21 cellular contexts compared by ENCODE assay signal in the genomic region with DNA sequence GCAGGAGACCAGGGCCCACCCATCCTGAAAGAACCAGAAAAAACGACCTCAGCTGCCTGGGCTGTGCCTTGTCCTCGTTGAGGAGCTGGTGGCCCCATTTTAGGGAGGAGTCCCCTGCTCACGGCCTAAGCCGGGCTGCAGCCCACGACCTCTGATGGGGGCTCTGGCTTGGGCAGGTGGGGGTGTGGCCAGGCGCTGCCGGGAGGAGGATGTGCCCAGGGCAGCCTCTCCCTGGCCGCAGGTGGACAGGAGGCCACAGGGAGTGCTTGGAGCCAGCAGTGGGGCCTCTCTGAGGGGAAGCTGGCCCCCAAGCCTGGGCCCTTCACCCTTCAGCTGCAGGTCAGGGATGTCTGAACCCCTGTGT. TPM values are rescaled to one million over a fixed set of nuclear protein-coding genes. Genes with fewer than 3 reads are reported as not detected.
DNase-seq lines count a peak whose midpoint lies in the region; ATAC-seq, FAIRE-seq and TF ChIP-seq lines count a peak whose summit lies in the region.
"Had no signal": no experiment of that assay in that cellular context is flagged by ENCODE, and none has a peak within 500 bp of the region (broad histone marks: within the 10 kb centered on the region; RNA-seq: fewer than 3 reads in every experiment).

No MANE protein-coding gene starts in this region.

- CTCF ChIA-PET in HepG2 (lab: Yijun Ruan, JAX; ENCODE audit: low intra/inter-chr PET ratio, low total read pairs): no interaction called here
- CTCF ChIA-PET in OCI-LY7 (lab: Charles Lee; ENCODE audit: unreplicated experiment): no interaction called here

- H3K9me2 ChIP-seq in OCI-LY7 (ENCODE audit: insufficient read depth, low read length): no peaks in the 10 kb centered on the region

- H4K20me1 ChIP-seq in HepG2 (ENCODE audit: insufficient read depth, low read length) (no peaks in the 10 kb centered on the region), OCI-LY7 (ENCODE audit: insufficient read depth, low read length) (no peaks in the 10 kb centered on the region)

- no peaks in the 10 kb centered on the region for H3K36me3 ChIP-seq in right lobe of liver
- no peaks in the 10 kb centered on the region for H3K36me3 ChIP-seq in HepG2 (replicated peaks in 1 of 2; ENCODE audit: control insufficient read depth in 1 of 2, insufficient read depth in 2 of 2, low read length in 2 of 2)
- H3K36me3 ChIP-seq in parathyroid adenoma (ENCODE audit: control insufficient read depth, insufficient read depth, low read length): no peaks in the 10 kb centered on the region
- no peaks in the 10 kb centered on the region for H3K36me3 ChIP-seq in uterus
- no peaks in the 10 kb centered on the region for H3K36me3 ChIP-seq in OCI-LY7 (ENCODE audit: insufficient read depth, low read length)
- H3K36me3 ChIP-seq: colonic mucosa had no signal

- WGBS in right lobe of liver (ENCODE audit: insufficient coverage, low coverage, low lambda C conversion rate, missing lambda C conversion rate): no CpG with 5 or more reads among the region's 8 CpGs
- 20% methylated on average over 2 of the region's 8 CpGs for WGBS in HepG2 (ENCODE audit: low lambda C conversion rate)

- BruUV-seq in HepG2 (replicated peaks; lab: Mats Ljungman, UMichigan) (no TSS peak), OCI-LY7 (replicated peaks; lab: Mats Ljungman, UMichigan) (no TSS peak)

- H3K79me2 ChIP-seq in HepG2 (ENCODE audit: insufficient read depth, low read length) (no peaks in the 10 kb centered on the region), parathyroid adenoma (no peaks in the 10 kb centered on the region), OCI-LY7 (ENCODE audit: insufficient read depth, low read depth, low read length) (no peaks in the 10 kb centered on the region)

- H2AFZ ChIP-seq in HepG2 (ENCODE audit: low read length) (no peak overlapping the region), parathyroid adenoma (no peak overlapping the region), OCI-LY7 (ENCODE audit: low read length) (no peak overlapping the region)

- no peak for TF ChIP-seq CTCF in right lobe of liver (IDR thresholded peaks at IDR 0.05)
- TF ChIP-seq CTCF in HepG2 (CRISPR knock-in tag; IDR thresholded peaks at IDR 0.05): no peak
- TF ChIP-seq CTCF in parathyroid adenoma (IDR thresholded peaks at IDR 0.05): no peak
- no peak for TF ChIP-seq CTCF in uterus (IDR thresholded peaks at IDR 0.05)
- no peak for TF ChIP-seq CTCF in OCI-LY7 (conservative IDR thresholded peaks at IDR 0.05; ENCODE audit: low read length)

- H3K9me3 ChIP-seq in right lobe of liver: no peaks in the 10 kb centered on the region
- no peaks in the 10 kb centered on the region for H3K9me3 ChIP-seq in HepG2 (ENCODE audit: low read length)
- no peaks in the 10 kb centered on the region for H3K9me3 ChIP-seq in parathyroid adenoma (ENCODE audit: control insufficient read depth, low read length)
- H3K9me3 ChIP-seq in uterus: no peaks in the 10 kb centered on the region
- H3K9me3 ChIP-seq in OCI-LY7 (ENCODE audit: low read length): no peaks in the 10 kb centered on the region
- H3K9me3 ChIP-seq: BE2C, colonic mucosa had no signal

- no peak for TF ChIP-seq EP300 in HepG2 (IDR thresholded peaks at IDR 0.05; ENCODE audit: low read depth in 2 of 2, low read length in 2 of 2)
- TF ChIP-seq EP300 in HepG2 (CRISPR knock-in tag; IDR thresholded peaks at IDR 0.05; ENCODE audit: borderline replicate concordance): no peak

- intact Hi-C loops in right lobe of liver (cut with DNase I) (no loop called here), HepG2 (cut with micrococcal nuclease; ENCODE audit: unreplicated experiment) (no loop called here), left ventricle myocardium superior (cut with micrococcal nuclease) (no loop called here), uterus (cut with DNase I; ENCODE audit: low total_unique reads) (no loop called here), OCI-LY7 (cut with micrococcal nuclease; ENCODE audit: unreplicated experiment) (no loop called here)

- in situ Hi-C loops in HepG2 (cut with HindIII; ENCODE audit: extremely low pct_ligation_motif_present, low pct_unique_long_range_greater_than_20kb): no loop called here

- H3K4me3 ChIP-seq in right lobe of liver (no peak overlapping the region), HepG2 (replicated peaks in 1 of 3; ENCODE audit: insufficient read depth in 1 of 3, low read depth in 2 of 3, low read length in 3 of 3) (no peak overlapping the region), parathyroid adenoma (ENCODE audit: low read depth, low read length) (no peak overlapping the region), uterus (no peak overlapping the region), OCI-LY7 (ENCODE audit: low read depth, low read length, poor library complexity, severe bottlenecking) (no peak overlapping the region)
- H3K4me3 ChIP-seq: colonic mucosa, skin epidermis had no signal

- POLR2A ChIA-PET in HepG2 (lab: Yijun Ruan, JAX) (interaction anchor here (3.8 kb wide), 1 partner anchor 13 kb away, joined by 17 read pairs; no protein-coding TSS in a partner anchor), OCI-LY7 (lab: Charles Lee) (interaction anchor here (0.6 kb wide), 1 partner anchor 228 kb away, joined by 3 read pairs; no protein-coding TSS in a partner anchor)

- no peak for FAIRE-seq in HepG2 (lab: Jason Lieb, UNC)
- FAIRE-seq: A204.1, TTC549 had no signal

- peak in 2 of 4 donors; percentile 1 to 2 for ATAC-seq in right lobe of liver
- ATAC-seq in HepG2: no peak
- peak; percentile 5 for ATAC-seq in left ventricle myocardium superior

- no peaks in the 10 kb centered on the region for H3K27me3 ChIP-seq in right lobe of liver
- H3K27me3 ChIP-seq in HepG2 (ENCODE audit: control insufficient read depth in 1 of 2, insufficient read depth in 2 of 2, low read length in 2 of 2): peaks cover 3 to 24% of the 10 kb centered on the region in 2 experiments; a peak in 3 of 5 replicates
- H3K27me3 ChIP-seq in parathyroid adenoma (ENCODE audit: control insufficient read depth, insufficient read depth, low read length): no peaks in the 10 kb centered on the region
- no peaks in the 10 kb centered on the region for H3K27me3 ChIP-seq in uterus
- H3K27me3 ChIP-seq: BE2C had no signal

- no peak for TF ChIP-seq RAD21 in HepG2 (CRISPR knock-in tag; IDR thresholded peaks at IDR 0.05)

- H3K4me1 ChIP-seq in right lobe of liver (peaks cover 0 to 12% (median 5%) of the 10 kb centered on the region in 4 donors), HepG2 (ENCODE audit: insufficient read depth, low read length) (peaks cover 20% of the 10 kb centered on the region), parathyroid adenoma (no peaks in the 10 kb centered on the region), uterus (peaks cover 0 to 8% of the 10 kb centered on the region in 2 donors), OCI-LY7 (ENCODE audit: insufficient read depth, low read length, poor library complexity, severe bottlenecking) (peaks cover 13% of the 10 kb centered on the region)

- peak overlapping the region in 2 of 3 donors; percentile 24 to 33 for H3K27ac ChIP-seq in right lobe of liver
- no peak overlapping the region for H3K27ac ChIP-seq in HepG2 (ENCODE audit: extremely low read length, insufficient read depth, low read length)
- H3K27ac ChIP-seq in parathyroid adenoma: peak overlapping the region; percentile 19
- H3K27ac ChIP-seq in uterus: peak overlapping the region; percentile 62 to 72
- no peak overlapping the region for H3K27ac ChIP-seq in OCI-LY7 (ENCODE audit: low read depth, low read length, poor library complexity, severe bottlenecking)
- H3K27ac ChIP-seq: colonic mucosa had no signal

- no peak for DNase-seq in right lobe of liver
- no peak for DNase-seq in HepG2 (ENCODE audit: low spot score)
- DNase-seq in left ventricle myocardium superior: no peak
- DNase-seq in uterus: no peak
- no peak for DNase-seq in OCI-LY7 (ENCODE audit: low spot score)
- DNase-seq in NCI-H1092 (lab: John Stamatoyannopoulos, UW): no peak
- DNase-seq in NCI-H2227 treated with DMSO at 0.1 percent for 48 hours (lab: John Stamatoyannopoulos, UW): no peak
- DNase-seq: activated CD4-positive, alpha-beta T cell treated with anti-CD3 and anti-CD28 coated beads for 4 hours; activated naive CD8-positive, alpha-beta T cell treated with anti-CD3 and anti-CD28 coated beads, Interleukin-2, amount 10 ng/mL, durations not matched to agents 7 days and 5 days; BE2C; colonic mucosa; endodermal cell; HCEC 1CT; NCI-H524 treated with DMSO at 0.1 percent for 48 hours; stimulated activated CD4-positive, alpha-beta T cell treated with anti-CD3 and anti-CD28 coated beads, Interleukin-2, amount 100 ng/mL, for 48 hours; SW 1271 had no signal

- H3K4me2 ChIP-seq in HepG2 (ENCODE audit: low read depth, low read length) (no peak overlapping the region), parathyroid adenoma (ENCODE audit: low read length) (no peak overlapping the region), OCI-LY7 (ENCODE audit: low read length) (no peak overlapping the region)

- TF ChIP-seq POLR2A in right lobe of liver (IDR thresholded peaks at IDR 0.05) (no peak), HepG2 (IDR thresholded peaks at IDR 0.05; ENCODE audit: insufficient read depth in 1 of 2, low read depth in 2 of 2, low read length in 2 of 2) (no peak), uterus (IDR thresholded peaks at IDR 0.05) (no peak)

- no peak overlapping the region for H3K9ac ChIP-seq in HepG2 (ENCODE audit: insufficient read depth, low read depth, low read length)
- H3K9ac ChIP-seq in parathyroid adenoma: no peak overlapping the region

RNA-seq across cellular contexts. Expression of a gene that starts 2.5 kb away (rescaled TPM):
- total RNA-seq in right lobe of liver (1 to 10 TPM; 1.4 to 7.7 (median 5.1) TPM), HepG2 (2016; rRNA removed; fragmentation: Illumina TruSeq; extraction: Trizol) (0.18 and 0.28 TPM in 2 replicates), left ventricle myocardium superior (22.3 TPM), uterus (10 to 100 TPM in 3 of 4 donors, 1 to 10 TPM in 1; 3.2 to 26.3 (median 21.0) TPM), OCI-LY7 (2022) (0.30 and 0.74 TPM in 2 replicates)
- total RNA-seq in HepG2 (2016; cell fraction: cytosol; rRNA removed; fragmentation: Illumina TruSeq; extraction: Trizol; ENCODE audit: low read depth): 0.91 and 1.1 TPM in 2 replicates
- total RNA-seq in HepG2 (2016; cell fraction: insoluble cytoplasmic fraction; rRNA removed; fragmentation: Illumina TruSeq; extraction: Trizol): 0.28 and 0.41 TPM in 2 replicates
- 0.99 and 1.2 TPM in 2 replicates for total RNA-seq in HepG2 (2016; cell fraction: membrane; rRNA removed; fragmentation: Illumina TruSeq; extraction: Trizol)
- total RNA-seq in HepG2 (2016; cell fraction: nucleus; rRNA removed; fragmentation: Illumina TruSeq; extraction: Trizol): 0.16 TPM in 1 of 2 replicates, not detected in the other
- polyA plus RNA-seq in HepG2 (2011; rRNA removed): 3.9 and 7.2 TPM in 2 replicates
- 4.8 and 7.5 TPM in 2 replicates for polyA plus RNA-seq in HepG2 (2011; cell fraction: cytosol; rRNA removed)
- 17.3 and 19.2 TPM in 2 replicates for polyA plus RNA-seq in HepG2 (2011; cell fraction: nucleus; rRNA removed)
- 3.2 TPM in 2 replicates for polyA plus RNA-seq in HepG2 (2012)
- 1.3 TPM in 2 replicates for polyA plus RNA-seq in HepG2 (2016; cell fraction: cytosol; fragmentation: Illumina TruSeq; extraction: Trizol; ENCODE audit: low read depth)
- polyA plus RNA-seq in HepG2 (2016; cell fraction: insoluble cytoplasmic fraction; fragmentation: Illumina TruSeq; extraction: Trizol; ENCODE audit: low read depth): 0.28 and 0.45 TPM in 2 replicates
- 1.1 TPM in 2 replicates for polyA plus RNA-seq in HepG2 (2016; cell fraction: membrane; fragmentation: Illumina TruSeq; extraction: Trizol; ENCODE audit: low read depth)
- 0.56 and 0.57 TPM in 2 replicates for polyA plus RNA-seq in HepG2 (2016; cell fraction: nucleus; fragmentation: Illumina TruSeq; extraction: Trizol; ENCODE audit: insufficient read depth, low read depth)
- polyA minus RNA-seq in HepG2 (2011; rRNA and poly(A)+ RNA removed; ENCODE audit: low replicate concordance): 0.07 and 7.1 TPM in 2 replicates
- 2.7 and 3.6 TPM in 2 replicates for polyA minus RNA-seq in HepG2 (2011; cell fraction: cytosol; rRNA and poly(A)+ RNA removed)
- polyA minus RNA-seq in HepG2 (2011; cell fraction: nucleus; rRNA and poly(A)+ RNA removed): 1.2 TPM in 2 replicates
- total RNA-seq in OCI-LY7 (2014; rRNA removed; shearing (Covaris generic)): 13.3 and 13.9 TPM in 2 replicates

RNA-seq across cellular contexts. Expression of a gene that starts 27.6 kb away (rescaled TPM):
- total RNA-seq in right lobe of liver (100 to 1,000 TPM; 117 to 379 (median 184) TPM), HepG2 (2016; rRNA removed; fragmentation: Illumina TruSeq; extraction: Trizol) (2.5 and 3.9 TPM in 2 replicates), left ventricle myocardium superior (53.8 TPM), uterus (10 to 100 TPM; 22.7 to 45.1 (median 38.6) TPM), OCI-LY7 (2022) (15.2 and 18.3 TPM in 2 replicates)
- total RNA-seq in HepG2 (2016; cell fraction: cytosol; rRNA removed; fragmentation: Illumina TruSeq; extraction: Trizol; ENCODE audit: low read depth): 5.2 and 5.9 TPM in 2 replicates
- total RNA-seq in HepG2 (2016; cell fraction: insoluble cytoplasmic fraction; rRNA removed; fragmentation: Illumina TruSeq; extraction: Trizol): 2.1 and 3.5 TPM in 2 replicates
- total RNA-seq in HepG2 (2016; cell fraction: membrane; rRNA removed; fragmentation: Illumina TruSeq; extraction: Trizol): 6.3 and 6.7 TPM in 2 replicates
- total RNA-seq in HepG2 (2016; cell fraction: nucleus; rRNA removed; fragmentation: Illumina TruSeq; extraction: Trizol): 3.1 and 3.9 TPM in 2 replicates
- polyA plus RNA-seq in HepG2 (2011; rRNA removed): 25.8 and 33.0 TPM in 2 replicates
- 34.1 and 37.6 TPM in 2 replicates for polyA plus RNA-seq in HepG2 (2011; cell fraction: cytosol; rRNA removed)
- 32.1 and 35.6 TPM in 2 replicates for polyA plus RNA-seq in HepG2 (2011; cell fraction: nucleus; rRNA removed)
- 9.3 and 10.6 TPM in 2 replicates for polyA plus RNA-seq in HepG2 (2012)
- polyA plus RNA-seq in HepG2 (2016; cell fraction: cytosol; fragmentation: Illumina TruSeq; extraction: Trizol; ENCODE audit: low read depth): 8.4 and 9.1 TPM in 2 replicates
- polyA plus RNA-seq in HepG2 (2016; cell fraction: insoluble cytoplasmic fraction; fragmentation: Illumina TruSeq; extraction: Trizol; ENCODE audit: low read depth): 3.6 and 3.8 TPM in 2 replicates
- polyA plus RNA-seq in HepG2 (2016; cell fraction: membrane; fragmentation: Illumina TruSeq; extraction: Trizol; ENCODE audit: low read depth): 9.7 and 9.8 TPM in 2 replicates
- polyA plus RNA-seq in HepG2 (2016; cell fraction: nucleus; fragmentation: Illumina TruSeq; extraction: Trizol; ENCODE audit: insufficient read depth, low read depth): 8.2 and 8.4 TPM in 2 replicates
- polyA minus RNA-seq in HepG2 (2011; rRNA and poly(A)+ RNA removed; ENCODE audit: low replicate concordance): 34.1 and 96.5 TPM in 2 replicates
- polyA minus RNA-seq in HepG2 (2011; cell fraction: cytosol; rRNA and poly(A)+ RNA removed): 12.3 and 17.9 TPM in 2 replicates
- polyA minus RNA-seq in HepG2 (2011; cell fraction: nucleus; rRNA and poly(A)+ RNA removed): 6.1 and 6.2 TPM in 2 replicates
- total RNA-seq in OCI-LY7 (2014; rRNA removed; shearing (Covaris generic)): 20.8 and 29.6 TPM in 2 replicates

RNA-seq across cellular contexts. Expression of a gene that starts 27.9 kb away (rescaled TPM):
- under 1 TPM in 4 of 6 experiments, not detected in 2; 0.23 to 0.81 (median 0.32) TPM for total RNA-seq in right lobe of liver
- 0.14 and 0.53 TPM in 2 replicates for total RNA-seq in HepG2 (2016; rRNA removed; fragmentation: Illumina TruSeq; extraction: Trizol)
- not detected in 2 replicates for total RNA-seq in HepG2 (2016; cell fraction: cytosol; rRNA removed; fragmentation: Illumina TruSeq; extraction: Trizol; ENCODE audit: low read depth)
- total RNA-seq in HepG2 (2016; cell fraction: insoluble cytoplasmic fraction; rRNA removed; fragmentation: Illumina TruSeq; extraction: Trizol): 0.13 and 0.19 TPM in 2 replicates
- 0.34 TPM in 2 replicates for total RNA-seq in HepG2 (2016; cell fraction: membrane; rRNA removed; fragmentation: Illumina TruSeq; extraction: Trizol)
- total RNA-seq in HepG2 (2016; cell fraction: nucleus; rRNA removed; fragmentation: Illumina TruSeq; extraction: Trizol): 0.22 TPM in 1 of 2 replicates, not detected in the other
- polyA plus RNA-seq in HepG2 (2011; rRNA removed): 0.61 and 0.84 TPM in 2 replicates
- 0.82 and 1.0 TPM in 2 replicates for polyA plus RNA-seq in HepG2 (2011; cell fraction: cytosol; rRNA removed)
- polyA plus RNA-seq in HepG2 (2011; cell fraction: nucleus; rRNA removed): 0.85 and 1.8 TPM in 2 replicates
- 1.5 and 1.8 TPM in 2 replicates for polyA plus RNA-seq in HepG2 (2012)
- 0.18 and 0.24 TPM in 2 replicates for polyA plus RNA-seq in HepG2 (2016; cell fraction: cytosol; fragmentation: Illumina TruSeq; extraction: Trizol; ENCODE audit: low read depth)
- polyA plus RNA-seq in HepG2 (2016; cell fraction: insoluble cytoplasmic fraction; fragmentation: Illumina TruSeq; extraction: Trizol; ENCODE audit: low read depth): 0.27 and 0.43 TPM in 2 replicates
- 0.15 and 0.43 TPM in 2 replicates for polyA plus RNA-seq in HepG2 (2016; cell fraction: membrane; fragmentation: Illumina TruSeq; extraction: Trizol; ENCODE audit: low read depth)
- 0.41 and 0.74 TPM in 2 replicates for polyA plus RNA-seq in HepG2 (2016; cell fraction: nucleus; fragmentation: Illumina TruSeq; extraction: Trizol; ENCODE audit: insufficient read depth, low read depth)
- 0.30 and 1.0 TPM in 2 replicates for polyA minus RNA-seq in HepG2 (2011; rRNA and poly(A)+ RNA removed; ENCODE audit: low replicate concordance)
- polyA minus RNA-seq in HepG2 (2011; cell fraction: cytosol; rRNA and poly(A)+ RNA removed): not detected in 2 replicates
- polyA minus RNA-seq in HepG2 (2011; cell fraction: nucleus; rRNA and poly(A)+ RNA removed): not detected in 2 replicates
- 10.6 TPM for total RNA-seq in left ventricle myocardium superior
- 10 to 100 TPM in 3 of 4 donors, under 1 TPM in 1; 0.55 to 81.4 (median 20.4) TPM for total RNA-seq in uterus
- total RNA-seq in OCI-LY7 (2014; rRNA removed; shearing (Covaris generic)): not detected in 2 replicates
- not detected in 2 replicates for total RNA-seq in OCI-LY7 (2022)

RNA-seq across cellular contexts. Expression of a gene that starts 33.5 kb away (rescaled TPM):
- total RNA-seq in right lobe of liver: under 1 TPM in 2 of 6 experiments, not detected in 4; 0.26 to 0.63 TPM
- not detected in 2 replicates for total RNA-seq in HepG2 (2016; rRNA removed; fragmentation: Illumina TruSeq; extraction: Trizol)
- not detected in 2 replicates for total RNA-seq in HepG2 (2016; cell fraction: cytosol; rRNA removed; fragmentation: Illumina TruSeq; extraction: Trizol; ENCODE audit: low read depth)
- total RNA-seq in HepG2 (2016; cell fraction: insoluble cytoplasmic fraction; rRNA removed; fragmentation: Illumina TruSeq; extraction: Trizol): not detected in 2 replicates
- total RNA-seq in HepG2 (2016; cell fraction: membrane; rRNA removed; fragmentation: Illumina TruSeq; extraction: Trizol): not detected in 2 replicates
- total RNA-seq in HepG2 (2016; cell fraction: nucleus; rRNA removed; fragmentation: Illumina TruSeq; extraction: Trizol): not detected in 2 replicates
- polyA plus RNA-seq in HepG2 (2011; rRNA removed): not detected in 2 replicates
- polyA plus RNA-seq in HepG2 (2011; cell fraction: cytosol; rRNA removed): not detected in 2 replicates
- not detected in 2 replicates for polyA plus RNA-seq in HepG2 (2011; cell fraction: nucleus; rRNA removed)
- polyA plus RNA-seq in HepG2 (2012): not detected in 2 replicates
- not detected in 2 replicates for polyA plus RNA-seq in HepG2 (2016; cell fraction: cytosol; fragmentation: Illumina TruSeq; extraction: Trizol; ENCODE audit: low read depth)
- polyA plus RNA-seq in HepG2 (2016; cell fraction: insoluble cytoplasmic fraction; fragmentation: Illumina TruSeq; extraction: Trizol; ENCODE audit: low read depth): not detected in 2 replicates
- not detected in 2 replicates for polyA plus RNA-seq in HepG2 (2016; cell fraction: membrane; fragmentation: Illumina TruSeq; extraction: Trizol; ENCODE audit: low read depth)
- not detected in 2 replicates for polyA plus RNA-seq in HepG2 (2016; cell fraction: nucleus; fragmentation: Illumina TruSeq; extraction: Trizol; ENCODE audit: insufficient read depth, low read depth)
- not detected in 2 replicates for polyA minus RNA-seq in HepG2 (2011; rRNA and poly(A)+ RNA removed; ENCODE audit: low replicate concordance)
- polyA minus RNA-seq in HepG2 (2011; cell fraction: cytosol; rRNA and poly(A)+ RNA removed): not detected in 2 replicates
- polyA minus RNA-seq in HepG2 (2011; cell fraction: nucleus; rRNA and poly(A)+ RNA removed): not detected in 2 replicates
- total RNA-seq in left ventricle myocardium superior: 17.4 TPM
- total RNA-seq in uterus: 100 to 1,000 TPM in 2 of 4 donors, 10 to 100 TPM in 1, 1 to 10 TPM in 1; 1.2 to 164 (median 89.7) TPM
- total RNA-seq in OCI-LY7 (2014; rRNA removed; shearing (Covaris generic)): not detected in 2 replicates
- total RNA-seq in OCI-LY7 (2022): not detected in 2 replicates
- total RNA-seq: activated naive CD8-positive, alpha-beta T cell treated with anti-CD3 and anti-CD28 coated beads, Interleukin-2, amount 10 ng/mL, durations not matched to agents 7 days and 5 days; activated T-helper 1 cell treated with anti-CD3 and anti-CD28 coated beads, Interleukin-12 subunit alpha, Interleukin-12 subunit beta, Interleukin-2, Interleukin-4 antibody, amounts not matched to agents 30 ng/mL and 10 ng/mL and 1 ng/mL, durations not matched to agents 14 hours and 24 hours and 36 hours; endodermal cell had no signal

RNA-seq across cellular contexts. Expression of a gene that starts 43.2 kb away (rescaled TPM):
- total RNA-seq in right lobe of liver: not detected
- total RNA-seq in HepG2 (2016; rRNA removed; fragmentation: Illumina TruSeq; extraction: Trizol): not detected in 2 replicates
- total RNA-seq in HepG2 (2016; cell fraction: cytosol; rRNA removed; fragmentation: Illumina TruSeq; extraction: Trizol; ENCODE audit: low read depth): not detected in 2 replicates
- total RNA-seq in HepG2 (2016; cell fraction: insoluble cytoplasmic fraction; rRNA removed; fragmentation: Illumina TruSeq; extraction: Trizol): not detected in 2 replicates
- not detected in 2 replicates for total RNA-seq in HepG2 (2016; cell fraction: membrane; rRNA removed; fragmentation: Illumina TruSeq; extraction: Trizol)
- total RNA-seq in HepG2 (2016; cell fraction: nucleus; rRNA removed; fragmentation: Illumina TruSeq; extraction: Trizol): not detected in 2 replicates
- polyA plus RNA-seq in HepG2 (2011; rRNA removed): 0.15 TPM in 1 of 2 replicates, not detected in the other
- polyA plus RNA-seq in HepG2 (2011; cell fraction: cytosol; rRNA removed): 0.01 TPM in 1 of 2 replicates, not detected in the other
- 0.64 and 1.8 TPM in 2 replicates for polyA plus RNA-seq in HepG2 (2011; cell fraction: nucleus; rRNA removed)
- polyA plus RNA-seq in HepG2 (2012): not detected in 2 replicates
- not detected in 2 replicates for polyA plus RNA-seq in HepG2 (2016; cell fraction: cytosol; fragmentation: Illumina TruSeq; extraction: Trizol; ENCODE audit: low read depth)
- polyA plus RNA-seq in HepG2 (2016; cell fraction: insoluble cytoplasmic fraction; fragmentation: Illumina TruSeq; extraction: Trizol; ENCODE audit: low read depth): not detected in 2 replicates
- not detected in 2 replicates for polyA plus RNA-seq in HepG2 (2016; cell fraction: membrane; fragmentation: Illumina TruSeq; extraction: Trizol; ENCODE audit: low read depth)
- not detected in 2 replicates for polyA plus RNA-seq in HepG2 (2016; cell fraction: nucleus; fragmentation: Illumina TruSeq; extraction: Trizol; ENCODE audit: insufficient read depth, low read depth)
- polyA minus RNA-seq in HepG2 (2011; rRNA and poly(A)+ RNA removed; ENCODE audit: low replicate concordance): not detected in 2 replicates
- not detected in 2 replicates for polyA minus RNA-seq in HepG2 (2011; cell fraction: cytosol; rRNA and poly(A)+ RNA removed)
- polyA minus RNA-seq in HepG2 (2011; cell fraction: nucleus; rRNA and poly(A)+ RNA removed): not detected in 2 replicates
- total RNA-seq in left ventricle myocardium superior: not detected
- under 1 TPM in 1 of 4 donors, not detected in 3; 0.27 TPM for total RNA-seq in uterus
- not detected in 2 replicates for total RNA-seq in OCI-LY7 (2014; rRNA removed; shearing (Covaris generic))
- total RNA-seq in OCI-LY7 (2022): not detected in 2 replicates
- total RNA-seq: activated naive CD8-positive, alpha-beta T cell treated with anti-CD3 and anti-CD28 coated beads, Interleukin-2, amount 10 ng/mL, durations not matched to agents 7 days and 5 days; activated T-helper 1 cell treated with anti-CD3 and anti-CD28 coated beads, Interleukin-12 subunit alpha, Interleukin-12 subunit beta, Interleukin-2, Interleukin-4 antibody, amounts not matched to agents 30 ng/mL and 10 ng/mL and 1 ng/mL, durations not matched to agents 14 hours and 24 hours and 36 hours; colonic mucosa; endodermal cell had no signal

Comparison
In these comparisons a context has a peak if more than half of its experiments do, and no peak if none do; other contexts are left out.
1. H3K27ac ChIP-seq: peak in right lobe of liver (2 of 3), parathyroid adenoma (single experiment) and uterus (2 of 2); none in HepG2 (single experiment) and OCI-LY7 (single experiment).